Comparison of ENCODE assay signal across 36 cellular contexts in genomic region chr12:93853698-93854478, GRCh38.
DNase-seq lines count a peak whose midpoint lies in the region; ATAC-seq, FAIRE-seq and TF ChIP-seq lines count a peak whose summit lies in the region.
"Had no signal": no experiment of that assay in that cellular context is flagged by ENCODE, and none has a peak within 500 bp of the region (broad histone marks: within the 10 kb centered on the region; RNA-seq: fewer than 3 reads in every experiment).

No MANE protein-coding gene starts in this region.

- TF ChIP-seq EP300 in HepG2 (IDR thresholded peaks at IDR 0.05; ENCODE audit: low read depth in 2 of 2, low read length in 2 of 2): no peak
- no peak for TF ChIP-seq EP300 in HepG2 (CRISPR knock-in tag; IDR thresholded peaks at IDR 0.05; ENCODE audit: borderline replicate concordance)

- CTCF ChIA-PET in CD4-positive, alpha-beta T cell (lab: Charles Lee): no interaction called here
- CTCF ChIA-PET in naive thymus-derived CD4-positive, alpha-beta T cell (lab: Charles Lee): no interaction called here
- CTCF ChIA-PET in HepG2 (lab: Yijun Ruan, JAX; ENCODE audit: low intra/inter-chr PET ratio, low total read pairs): no interaction called here

- H3K79me2 ChIP-seq in HepG2 (ENCODE audit: insufficient read depth, low read length): no peaks in the 10 kb centered on the region
- H3K79me2 ChIP-seq: hepatocyte had no signal

- no peak overlapping the region for H3K9ac ChIP-seq in HepG2 (ENCODE audit: insufficient read depth, low read depth, low read length)
- H3K9ac ChIP-seq: BLaER1 had no signal

- H3K4me3 ChIP-seq in HAP-1: no peak overlapping the region
- no peak overlapping the region for H3K4me3 ChIP-seq in naive thymus-derived CD4-positive, alpha-beta T cell (ENCODE audit: low read length)
- H3K4me3 ChIP-seq in HepG2 (replicated peaks in 1 of 3; ENCODE audit: insufficient read depth in 1 of 3, low read depth in 2 of 3, low read length in 3 of 3): no peak overlapping the region
- H3K4me3 ChIP-seq: BLaER1, coronary artery, esophagus squamous epithelium, gastrocnemius medialis, hepatocyte, left lung, ovary, smooth muscle cell, thoracic aorta, vagina had no signal

- H4K20me1 ChIP-seq in HepG2 (ENCODE audit: insufficient read depth, low read length): no peaks in the 10 kb centered on the region
- H4K20me1 ChIP-seq: BLaER1 had no signal

- 85% methylated on average over 17 of the region's 17 CpGs for WGBS in HepG2 (ENCODE audit: low lambda C conversion rate)

- POLR2A ChIA-PET in CD4-positive, alpha-beta T cell (lab: Charles Lee): no interaction called here
- POLR2A ChIA-PET in naive thymus-derived CD4-positive, alpha-beta T cell (lab: Charles Lee): no interaction called here
- POLR2A ChIA-PET in HepG2 (lab: Yijun Ruan, JAX): no interaction called here

- in situ Hi-C loops in HAP-1 (cut with MboI; ENCODE audit: low sequenced_read_pairs): no loop called here
- in situ Hi-C loops in HepG2 (cut with HindIII; ENCODE audit: extremely low pct_ligation_motif_present, low pct_unique_long_range_greater_than_20kb): no loop called here

- no peak overlapping the region for H3K4me3 Mint-ChIP-seq in CD4-positive, alpha-beta T cell
- H3K4me3 Mint-ChIP-seq in naive thymus-derived CD4-positive, alpha-beta T cell: no peak overlapping the region
- H3K4me3 Mint-ChIP-seq: activated T-cell treated with anti-CD3 and anti-CD28 coated beads, Interleukin-2, amount 50 U/mL, for 72 hours; HFFc6; mesothelial cell of epicardium; naive thymus-derived CD8-positive, alpha-beta T cell; stimulated activated naive B cell treated with anti-CD40 and anti-IgM and Interleukin-4, amounts not matched to agents 10 μg/mL and 1 μg/mL and 100 μg/mL, for 72 hours had no signal

- TF ChIP-seq POLR2A in HepG2 (IDR thresholded peaks at IDR 0.05; ENCODE audit: insufficient read depth in 1 of 2, low read depth in 2 of 2, low read length in 2 of 2): no peak

- H3K4me2 ChIP-seq in HepG2 (ENCODE audit: low read depth, low read length): no peak overlapping the region
- H3K4me2 ChIP-seq: BLaER1, hepatocyte, smooth muscle cell had no signal

- TF ChIP-seq RAD21 in HepG2 (CRISPR knock-in tag; IDR thresholded peaks at IDR 0.05): no peak

- H3K36me3 ChIP-seq in HAP-1 (replicated peaks): no peaks in the 10 kb centered on the region
- H3K36me3 ChIP-seq in naive thymus-derived CD4-positive, alpha-beta T cell (ENCODE audit: control insufficient read depth in 2 of 3, insufficient read depth in 3 of 3, low read length in 3 of 3): no peaks in the 10 kb centered on the region
- H3K36me3 ChIP-seq in HepG2 (replicated peaks in 1 of 2; ENCODE audit: control insufficient read depth in 1 of 2, insufficient read depth in 2 of 2, low read length in 2 of 2): no peaks in the 10 kb centered on the region; a peak in 1 of 5 replicates
- H3K36me3 ChIP-seq: esophagus squamous epithelium, gastrocnemius medialis, left lung, ovary, thoracic aorta, vagina had no signal

- peaks cover 21% of the 10 kb centered on the region for H3K36me3 Mint-ChIP-seq in CD4-positive, alpha-beta T cell (ENCODE audit: low read depth)
- peaks cover 6 to 45% (median 32%) of the 10 kb centered on the region in 5 donors for H3K36me3 Mint-ChIP-seq in naive thymus-derived CD4-positive, alpha-beta T cell
- H3K36me3 Mint-ChIP-seq: mesothelial cell of epicardium had no signal

- no peaks in the 10 kb centered on the region for H3K27me3 Mint-ChIP-seq in CD4-positive, alpha-beta T cell
- no peaks in the 10 kb centered on the region for H3K27me3 Mint-ChIP-seq in naive thymus-derived CD4-positive, alpha-beta T cell
- H3K27me3 Mint-ChIP-seq: naive thymus-derived CD8-positive, alpha-beta T cell; stimulated activated naive B cell treated with anti-CD40 and anti-IgM and Interleukin-4, amounts not matched to agents 10 μg/mL and 1 μg/mL and 100 μg/mL, for 72 hours had no signal

- H3K27ac ChIP-seq in CD4-positive, alpha-beta T cell (ENCODE audit: low read depth, low read length): peak overlapping the region; percentile 5
- no peak overlapping the region for H3K27ac ChIP-seq in naive thymus-derived CD4-positive, alpha-beta T cell (ENCODE audit: low read depth, low read length)
- H3K27ac ChIP-seq in HepG2 (ENCODE audit: extremely low read length, insufficient read depth, low read length): no peak overlapping the region
- H3K27ac ChIP-seq: BLaER1, coronary artery, esophagus squamous epithelium, gastrocnemius medialis, hepatocyte, left lung, ovary, thoracic aorta, vagina had no signal

- H2AFZ ChIP-seq in HepG2 (ENCODE audit: low read length): no peak overlapping the region
- H2AFZ ChIP-seq: hepatocyte had no signal

- no peaks in the 10 kb centered on the region for H3K9me3 Mint-ChIP-seq in CD4-positive, alpha-beta T cell
- H3K9me3 Mint-ChIP-seq in naive thymus-derived CD4-positive, alpha-beta T cell: peaks cover 0 to 4% (median 0%) of the 10 kb centered on the region in 11 donors
- H3K9me3 Mint-ChIP-seq: activated T-cell treated with anti-CD3 and anti-CD28 coated beads, Interleukin-2, amount 50 U/mL, for 72 hours; HFFc6; mesothelial cell of epicardium had no signal

- intact Hi-C loops in CD4-positive, alpha-beta T cell (cut with DNase I, micrococcal nuclease): no loop called here
- intact Hi-C loops in naive thymus-derived CD4-positive, alpha-beta T cell (cut with micrococcal nuclease): no loop called here
- intact Hi-C loops in HepG2 (cut with micrococcal nuclease; ENCODE audit: unreplicated experiment): no loop called here

- no peaks in the 10 kb centered on the region for H3K27me3 ChIP-seq in CD4-positive, alpha-beta T cell (ENCODE audit: control insufficient read depth, insufficient read depth, low read length)
- H3K27me3 ChIP-seq in HAP-1 (ENCODE audit: low read depth): no peaks in the 10 kb centered on the region
- no peaks in the 10 kb centered on the region for H3K27me3 ChIP-seq in naive thymus-derived CD4-positive, alpha-beta T cell (ENCODE audit: control insufficient read depth in 2 of 2, insufficient read depth in 2 of 2, low read length in 2 of 2)
- H3K27me3 ChIP-seq in HepG2 (ENCODE audit: control insufficient read depth in 1 of 2, insufficient read depth in 2 of 2, low read length in 2 of 2): no peaks in the 10 kb centered on the region
- H3K27me3 ChIP-seq: BLaER1, esophagus squamous epithelium, gastrocnemius medialis, hepatocyte, left lung, ovary, vagina had no signal

- ATAC-seq in CD4-positive, alpha-beta T cell (ENCODE audit: poor library complexity): no peak
- ATAC-seq in naive thymus-derived CD4-positive, alpha-beta T cell: peak; percentile 64
- ATAC-seq in HepG2 (no peak), HG03457 (IDR thresholded peaks at IDR 0.05; ENCODE audit: unreplicated experiment) (no peak)
- ATAC-seq: activated T-cell treated with anti-CD3 and anti-CD28 coated beads, Interleukin-2, amount 50 U/mL, for 72 hours; gastrocnemius medialis; left lung; naive thymus-derived CD8-positive, alpha-beta T cell; stimulated activated naive B cell treated with anti-CD40 and anti-IgM and Interleukin-4, amounts not matched to agents 10 μg/mL and 1 μg/mL and 100 μg/mL, for 72 hours had no signal

- BruUV-seq in HepG2 (replicated peaks; lab: Mats Ljungman, UMichigan): no TSS peak

- H3K27ac Mint-ChIP-seq in CD4-positive, alpha-beta T cell: peak overlapping the region; percentile 14
- no peak overlapping the region for H3K27ac Mint-ChIP-seq in naive thymus-derived CD4-positive, alpha-beta T cell
- H3K27ac Mint-ChIP-seq: activated T-cell treated with anti-CD3 and anti-CD28 coated beads, Interleukin-2, amount 50 U/mL, for 72 hours; HFFc6; mesothelial cell of epicardium; stimulated activated naive B cell treated with anti-CD40 and anti-IgM and Interleukin-4, amounts not matched to agents 10 μg/mL and 1 μg/mL and 100 μg/mL, for 72 hours had no signal

- peaks cover 10% of the 10 kb centered on the region for H3K4me1 Mint-ChIP-seq in CD4-positive, alpha-beta T cell (ENCODE audit: low read depth)
- peaks cover 2 to 54% (median 6%) of the 10 kb centered on the region in 7 donors for H3K4me1 Mint-ChIP-seq in naive thymus-derived CD4-positive, alpha-beta T cell

- FAIRE-seq in HepG2 (lab: Jason Lieb, UNC): no peak
- FAIRE-seq: bronchial epithelial cell, D721Med, GM19239, RCC 7860, TTC549 had no signal

- no peaks in the 10 kb centered on the region for H3K9me3 ChIP-seq in CD4-positive, alpha-beta T cell (ENCODE audit: control insufficient read depth, low read length)
- no peaks in the 10 kb centered on the region for H3K9me3 ChIP-seq in HAP-1
- no peaks in the 10 kb centered on the region for H3K9me3 ChIP-seq in naive thymus-derived CD4-positive, alpha-beta T cell (ENCODE audit: control insufficient read depth in 2 of 3, low read length in 3 of 3)
- no peaks in the 10 kb centered on the region for H3K9me3 ChIP-seq in HepG2 (ENCODE audit: low read length)
- H3K9me3 ChIP-seq: esophagus squamous epithelium, gastrocnemius medialis, left lung, ovary, thoracic aorta, vagina had no signal

- TF ChIP-seq CTCF in CD4-positive, alpha-beta T cell (IDR thresholded peaks at IDR 0.05): no peak
- TF ChIP-seq CTCF in HepG2 (CRISPR knock-in tag; IDR thresholded peaks at IDR 0.05): no peak

- DNase-seq in CD4-positive, alpha-beta T cell: no peak
- DNase-seq in HAP-1 (ENCODE audit: low spot score in 2 of 2) (peak; percentile 40 to 48), RPMI7951 (ENCODE audit: low read depth) (peak; percentile 69), NCI-H526 (lab: John Stamatoyannopoulos, UW) (no peak), ecto neural progenitor cell (ENCODE audit: low spot score) (no peak), HepG2 (ENCODE audit: low spot score) (no peak)
- no peak for DNase-seq in naive thymus-derived CD4-positive, alpha-beta T cell
- DNase-seq: activated naive CD4-positive, alpha-beta T cell treated with anti-CD3 and anti-CD28 coated beads, Interleukin-2, amount 50 U/mL, for 16 hours; activated T-cell treated with anti-CD3 and anti-CD28 coated beads, Interleukin-2, amount 50 U/mL, for 72 hours; amygdala; esophagus squamous epithelium; gastrocnemius medialis; HFFc6; left lung; naive thymus-derived CD8-positive, alpha-beta T cell; NCI-H1417 treated with DMSO at 0.1 percent for 48 hours; NCI-H2081 treated with DMSO at 0.1 percent for 48 hours; NCI-H446; ovary; retina; stimulated activated CD4-positive, alpha-beta T cell treated with anti-CD3 and anti-CD28 coated beads, Interleukin-4, amount 100 ng/mL, for 1 hour; stimulated activated naive B cell treated with anti-CD40 and anti-IgM and Interleukin-4, amounts not matched to agents 10 μg/mL and 1 μg/mL and 100 μg/mL, for 72 hours; T-helper 1 cell had no signal

- H3K4me1 ChIP-seq in HAP-1: peaks cover 31% of the 10 kb centered on the region
- H3K4me1 ChIP-seq in naive thymus-derived CD4-positive, alpha-beta T cell (ENCODE audit: control insufficient read depth in 2 of 2, insufficient read depth in 2 of 2, low read length in 2 of 2): peaks cover 0 to 13% of the 10 kb centered on the region in 2 donors
- H3K4me1 ChIP-seq in HepG2 (ENCODE audit: insufficient read depth, low read length): no peaks in the 10 kb centered on the region

TF ChIP-seq in HepG2, 621 proteins besides CTCF, POLR2A, EP300 and RAD21 (continues in another document):
- no peak for TF ChIP-seq ZSCAN25 (CRISPR knock-in tag; IDR thresholded peaks at IDR 0.05)
- no peak for TF ChIP-seq ZNF580 (CRISPR knock-in tag; IDR thresholded peaks at IDR 0.05; ENCODE audit: borderline replicate concordance, low read depth)

Comparison
In these comparisons a context has a peak if more than half of its experiments do, and no peak if none do; other contexts are left out.
1. DNase-seq: peak in HAP-1 (2 of 2) and RPMI7951 (single experiment); none in CD4-positive, alpha-beta T cell (0 of 10), naive thymus-derived CD4-positive, alpha-beta T cell (0 of 9), NCI-H526 (0 of 2), ecto neural progenitor cell (single experiment) and HepG2 (single experiment).